In genomic region chr10:43102063-43102828, GRCh38 we compare ENCODE assay signal across 30 cellular contexts. TPM values are rescaled to one million over a fixed set of nuclear protein-coding genes. Genes with fewer than 3 reads are reported as not detected.
"Had no signal": no experiment of that assay in that cellular context is flagged by ENCODE, and none has a peak within 500 bp of the region (broad histone marks: within the 10 kb centered on the region; RNA-seq: fewer than 3 reads in every experiment).

No MANE protein-coding gene starts in this region.

- H3K4me1 ChIP-seq: psoas muscle had no signal

- H3K4me3 ChIP-seq: adrenal gland, body of pancreas, gastroesophageal sphincter, psoas muscle, sigmoid colon, upper lobe of right lung had no signal

- H3K4me1 Mint-ChIP-seq: activated naive CD4-positive, alpha-beta T cell treated with anti-CD3 and anti-CD28 coated beads, Interleukin-2, amount 50 U/mL, for 24 hours had no signal

- H3K27ac Mint-ChIP-seq: activated CD4-positive, alpha-beta memory T cell treated with anti-CD3 and anti-CD28 coated beads for 36 hours; activated naive CD4-positive, alpha-beta T cell treated with anti-CD3 and anti-CD28 coated beads, Interleukin-2, amount 50 U/mL, for 24 hours; activated T-helper 17 cell treated with anti-CD3 and anti-CD28 coated beads, Interleukin-2, amount 50 U/mL, for 72 hours; naive thymus-derived CD8-positive, alpha-beta T cell; stimulated activated memory B cell treated with anti-CD40 and anti-IgM and Interleukin-4, amounts not matched to agents 10 μg/mL and 1 μg/mL and 100 μg/mL, for 72 hours; stimulated activated naive CD8-positive, alpha-beta T cell treated with anti-CD3 and anti-CD28 coated beads, Interleukin-15, amount 100 ng/mL, for 72 hours; T-helper 2 cell treated with Interferon-gamma antibody and Interleukin-4, amounts not matched to agents 5 μg/mL and 100 μg/mL, for 36 hours had no signal

- H2AFZ ChIP-seq: parathyroid adenoma had no signal

- H3K36me3 ChIP-seq: adrenal gland, gastroesophageal sphincter, sigmoid colon, upper lobe of right lung had no signal

- H3K9ac ChIP-seq: parathyroid adenoma had no signal

- H3K36me3 Mint-ChIP-seq: activated CD4-positive, alpha-beta memory T cell treated with anti-CD3 and anti-CD28 coated beads for 36 hours; activated naive CD4-positive, alpha-beta T cell treated with anti-CD3 and anti-CD28 coated beads, Interleukin-2, amount 50 U/mL, for 24 hours; naive thymus-derived CD8-positive, alpha-beta T cell; stimulated activated memory B cell treated with anti-CD40 and anti-IgM and Interleukin-4, amounts not matched to agents 10 μg/mL and 1 μg/mL and 100 μg/mL, for 72 hours had no signal

- H3K4me3 Mint-ChIP-seq: activated CD4-positive, alpha-beta memory T cell treated with anti-CD3 and anti-CD28 coated beads for 36 hours; stimulated activated memory B cell treated with anti-CD40 and anti-IgM and Interleukin-4, amounts not matched to agents 10 μg/mL and 1 μg/mL and 100 μg/mL, for 72 hours; stimulated activated naive CD8-positive, alpha-beta T cell treated with anti-CD3 and anti-CD28 coated beads, Interleukin-15, amount 100 ng/mL, for 72 hours had no signal

- H3K9me3 ChIP-seq: adrenal gland, body of pancreas, gastroesophageal sphincter, psoas muscle, sigmoid colon, upper lobe of right lung had no signal

- H3K79me2 ChIP-seq: parathyroid adenoma had no signal

- H3K27ac ChIP-seq: adrenal gland, body of pancreas, gastroesophageal sphincter, parathyroid adenoma, psoas muscle, sigmoid colon, upper lobe of right lung had no signal

- H3K27me3 ChIP-seq: body of pancreas had no signal

- H3K9me3 Mint-ChIP-seq: activated CD4-positive, alpha-beta memory T cell treated with anti-CD3 and anti-CD28 coated beads for 36 hours; activated naive CD4-positive, alpha-beta T cell treated with anti-CD3 and anti-CD28 coated beads, Interleukin-2, amount 50 U/mL, for 24 hours; activated T-helper 17 cell treated with anti-CD3 and anti-CD28 coated beads, Interleukin-2, amount 50 U/mL, for 72 hours; effector memory CD8-positive, alpha-beta T cell; naive thymus-derived CD8-positive, alpha-beta T cell; stimulated activated memory B cell treated with anti-CD40 and anti-IgM and Interleukin-4, amounts not matched to agents 10 μg/mL and 1 μg/mL and 100 μg/mL, for 72 hours; stimulated activated naive CD8-positive, alpha-beta T cell treated with anti-CD3 and anti-CD28 coated beads, Interleukin-15, amount 100 ng/mL, for 72 hours; T-helper 2 cell treated with Interferon-gamma antibody and Interleukin-4, amounts not matched to agents 5 μg/mL and 100 μg/mL, for 36 hours had no signal

- DNase-seq: activated CD4-positive, alpha-beta memory T cell treated with anti-CD3 and anti-CD28 coated beads for 36 hours; activated CD4-positive, alpha-beta T cell treated with anti-CD3 and anti-CD28 coated beads for 48 hours; activated CD8-positive, alpha-beta memory T cell treated with anti-CD3 and anti-CD28 coated beads, Interleukin-2, amount 50 U/mL, for 4 hours; activated T-cell treated with anti-CD3 and anti-CD28 coated beads, Interleukin-2, amount 50 U/mL, for 1 hour; adrenal gland; aorta; body of pancreas; cortex of kidney; effector memory CD8-positive, alpha-beta T cell; erythroblast; head of caudate nucleus; hippocampal formation; left colon; midbrain; naive thymus-derived CD8-positive, alpha-beta T cell; psoas muscle; sigmoid colon; small intestine; stimulated activated CD4-positive, alpha-beta T cell treated with anti-CD3 and anti-CD28 coated beads, Interleukin-1b, Interleukin-23, amount 100 ng/mL, for 48 hours; stimulated activated CD4-positive, alpha-beta T cell treated with anti-CD3 and anti-CD28 coated beads, Interleukin-4, amount 100 ng/mL, for 4 hours; stimulated activated CD8-positive, alpha-beta memory T cell treated with anti-CD3 and anti-CD28 coated beads, Interleukin-4, amount 100 ng/mL, for 48 hours; stimulated activated naive CD8-positive, alpha-beta T cell treated with anti-CD3 and anti-CD28 coated beads, Interleukin-15, amount 100 ng/mL, for 72 hours; substantia nigra; upper lobe of right lung had no signal

RNA-seq across cellular contexts. Expression of gene RET, which starts 25.4 kb away (rescaled TPM):
- total RNA-seq: naive thymus-derived CD8-positive, alpha-beta T cell had no signal
- polyA plus RNA-seq: naive thymus-derived CD8-positive, alpha-beta T cell had no signal
